In genomic region chr9:94082956-94083355, GRCh38 we compare ENCODE assay signal across 17 cellular contexts.
DNase-seq lines count a peak whose midpoint lies in the region; ATAC-seq and TF ChIP-seq lines count a peak whose summit lies in the region.
"Had no signal": no experiment of that assay in that cellular context is flagged by ENCODE, and none has a peak within 500 bp of the region (broad histone marks: within the 10 kb centered on the region; RNA-seq: fewer than 3 reads in every experiment).

No MANE protein-coding gene starts in this region.

- TF ChIP-seq CTCF in choroid plexus epithelial cell (conservative IDR thresholded peaks at IDR 0.05; ENCODE audit: low read depth, low read length): no peak

- no peaks in the 10 kb centered on the region for H3K27me3 ChIP-seq in HAP-1 (ENCODE audit: low read depth)
- H3K27me3 ChIP-seq: pancreas, vagina had no signal

- H3K4me3 ChIP-seq in HAP-1 (no peak overlapping the region), choroid plexus epithelial cell (ENCODE audit: low read depth, low read length) (no peak overlapping the region)
- H3K4me3 ChIP-seq: pancreas, vagina had no signal

- ATAC-seq in HG02981 (IDR thresholded peaks at IDR 0.05; ENCODE audit: unreplicated experiment) (no peak), GM19467 (IDR thresholded peaks at IDR 0.05; ENCODE audit: unreplicated experiment) (no peak), HG03342 (IDR thresholded peaks at IDR 0.05; ENCODE audit: unreplicated experiment) (no peak), GM21528 (IDR thresholded peaks at IDR 0.05; ENCODE audit: low FRiP score, unreplicated experiment) (no peak)
- ATAC-seq: CD8-positive, alpha-beta T cell; pancreas had no signal

- H3K36me3 ChIP-seq in HAP-1 (replicated peaks): no peaks in the 10 kb centered on the region
- H3K36me3 ChIP-seq: pancreas, vagina had no signal

- DNase-seq in HAP-1 (ENCODE audit: low spot score in 2 of 2) (peak; percentile 53 to 71), choroid plexus epithelial cell (ENCODE audit: low read depth) (peak; percentile 60), inferior parietal cortex (ENCODE audit: extremely low spot score) (peak; percentile 50), putamen (ENCODE audit: low spot score) (peak; percentile 32)
- DNase-seq: activated CD4-positive, alpha-beta T cell treated with anti-CD3 and anti-CD28 coated beads, Interleukin-2, amount 50 U/mL, for 48 hours; activated naive CD8-positive, alpha-beta T cell treated with anti-CD3 and anti-CD28 coated beads, Interleukin-2, amount 10 ng/mL, durations not matched to agents 7 days and 5 days; activated T-cell treated with anti-CD3 and anti-CD28 coated beads, Interleukin-2, amount 50 U/mL, for 48 hours; CD8-positive, alpha-beta T cell; NCI-H2107; NCI-H774; pancreas; stimulated activated naive CD4-positive, alpha-beta T cell had no signal

- peaks cover 22% of the 10 kb centered on the region for H3K4me1 ChIP-seq in HAP-1
- H3K4me1 ChIP-seq: pancreas had no signal

- no peaks in the 10 kb centered on the region for H3K9me3 ChIP-seq in HAP-1
- H3K9me3 ChIP-seq: pancreas, vagina had no signal

- in situ Hi-C loops in HAP-1 (cut with MboI; ENCODE audit: low sequenced_read_pairs): no loop called here
